Comparison of ENCODE assay signal across 16 cellular contexts in genomic region chr2:198890490-198890889, GRCh38.
DNase-seq lines count a peak whose midpoint lies in the region; ATAC-seq and TF ChIP-seq lines count a peak whose summit lies in the region.
"Had no signal": no experiment of that assay in that cellular context is flagged by ENCODE, and none has a peak within 500 bp of the region (broad histone marks: within the 10 kb centered on the region; RNA-seq: fewer than 3 reads in every experiment).

No MANE protein-coding gene starts in this region.

- H3K9ac ChIP-seq in OCI-LY3 (ENCODE audit: low read length): no peak overlapping the region

- no peak for TF ChIP-seq CTCF in OCI-LY3 (IDR thresholded peaks at IDR 0.05; ENCODE audit: low read depth, low read length)
- no peak for TF ChIP-seq CTCF in WTC11 (IDR thresholded peaks at IDR 0.05)

- no peaks in the 10 kb centered on the region for H3K9me3 ChIP-seq in OCI-LY3 (ENCODE audit: insufficient read depth, low read length)
- H3K9me3 ChIP-seq: psoas muscle had no signal

- no peak overlapping the region for H3K4me3 ChIP-seq in OCI-LY3 (ENCODE audit: low read length)
- H3K4me3 ChIP-seq: coronary artery, PC-9, psoas muscle had no signal

- no peaks in the 10 kb centered on the region for H3K27me3 ChIP-seq in OCI-LY3 (ENCODE audit: low read depth, low read length)

- H3K27ac Mint-ChIP-seq in WTC11: no peak overlapping the region
- H3K27ac Mint-ChIP-seq: B cell; T-helper 2 cell treated with Interferon-gamma antibody and Interleukin-4, amounts not matched to agents 5 μg/mL and 100 μg/mL, for 36 hours had no signal

- H2AFZ ChIP-seq in OCI-LY3 (ENCODE audit: low read depth, low read length): no peak overlapping the region
- H2AFZ ChIP-seq: PC-9 had no signal

- no peaks in the 10 kb centered on the region for H3K36me3 Mint-ChIP-seq in WTC11

- H3K79me2 ChIP-seq in OCI-LY3 (ENCODE audit: low read length): no peaks in the 10 kb centered on the region

- no peaks in the 10 kb centered on the region for H3K4me1 Mint-ChIP-seq in WTC11
- H3K4me1 Mint-ChIP-seq: B cell had no signal

- 0 out of 2 replicates have a peak overlapping the region, but pooled peaks have one; percentile 24 for H3K4me2 ChIP-seq in OCI-LY3 (ENCODE audit: low read length)
- H3K4me2 ChIP-seq: PC-9 had no signal

- CTCF ChIA-PET in WTC11 (lab: Charles Lee): no interaction called here

- DNase-seq in WTC11 (ENCODE audit: low spot score) (no peak), NCI-H2171 treated with DMSO at 0.1 percent for 48 hours (lab: John Stamatoyannopoulos, UW) (no peak), NCI-H510A treated with DMSO at 0.1 percent for 48 hours (lab: John Stamatoyannopoulos, UW) (no peak)
- DNase-seq in activated naive CD4-positive, alpha-beta T cell (lab: John Stamatoyannopoulos, UW): no peak
- DNase-seq: NCI-H2081; PC-9; psoas muscle; stimulated activated CD4-positive, alpha-beta T cell treated with anti-CD3 and anti-CD28 coated beads, Interleukin-2, amount 100 ng/mL, for 24 hours; stimulated activated naive CD4-positive, alpha-beta T cell had no signal

- no peak overlapping the region for H3K4me3 Mint-ChIP-seq in WTC11
- H3K4me3 Mint-ChIP-seq: B cell; T-helper 2 cell treated with Interferon-gamma antibody and Interleukin-4, amounts not matched to agents 5 μg/mL and 100 μg/mL, for 36 hours had no signal

- no peaks in the 10 kb centered on the region for H3K9me3 Mint-ChIP-seq in WTC11
- H3K9me3 Mint-ChIP-seq: T-helper 2 cell treated with Interferon-gamma antibody and Interleukin-4, amounts not matched to agents 5 μg/mL and 100 μg/mL, for 36 hours had no signal

- H3K4me1 ChIP-seq in OCI-LY3 (ENCODE audit: low read length): peaks cover 8% of the 10 kb centered on the region
- H3K4me1 ChIP-seq: psoas muscle had no signal

- peak; percentile 88 for ATAC-seq in GM18520 (IDR thresholded peaks at IDR 0.05; ENCODE audit: unreplicated experiment)
- peak; percentile 59 for ATAC-seq in GM21576 (IDR thresholded peaks at IDR 0.05; ENCODE audit: unreplicated experiment)
- ATAC-seq in HG03175 (IDR thresholded peaks at IDR 0.05; ENCODE audit: unreplicated experiment): peak; percentile 81
- ATAC-seq in WTC11: no peak
- ATAC-seq: psoas muscle had no signal

- H3K36me3 ChIP-seq in OCI-LY3 (replicated peaks; ENCODE audit: low read depth, low read length): no peaks in the 10 kb centered on the region

- no peaks in the 10 kb centered on the region for H3K27me3 Mint-ChIP-seq in WTC11 (ENCODE audit: low read depth)
- H3K27me3 Mint-ChIP-seq: B cell had no signal

- POLR2A ChIA-PET in WTC11 (lab: Charles Lee): no interaction called here

- no peak overlapping the region for H3K27ac ChIP-seq in OCI-LY3 (ENCODE audit: low read length)
- H3K27ac ChIP-seq: coronary artery, PC-9, psoas muscle had no signal

- H4K20me1 ChIP-seq in OCI-LY3 (ENCODE audit: insufficient read depth, low read length): no peaks in the 10 kb centered on the region

TF ChIP-seq in WTC11, 78 proteins besides CTCF, POLR2A, EP300 and RAD21 (continues in another document):
- TF ChIP-seq OVOL2 (CRISPR knock-in tag; IDR thresholded peaks at IDR 0.05; ENCODE audit: borderline replicate concordance): no peak
- TF ChIP-seq, protein P1, sequence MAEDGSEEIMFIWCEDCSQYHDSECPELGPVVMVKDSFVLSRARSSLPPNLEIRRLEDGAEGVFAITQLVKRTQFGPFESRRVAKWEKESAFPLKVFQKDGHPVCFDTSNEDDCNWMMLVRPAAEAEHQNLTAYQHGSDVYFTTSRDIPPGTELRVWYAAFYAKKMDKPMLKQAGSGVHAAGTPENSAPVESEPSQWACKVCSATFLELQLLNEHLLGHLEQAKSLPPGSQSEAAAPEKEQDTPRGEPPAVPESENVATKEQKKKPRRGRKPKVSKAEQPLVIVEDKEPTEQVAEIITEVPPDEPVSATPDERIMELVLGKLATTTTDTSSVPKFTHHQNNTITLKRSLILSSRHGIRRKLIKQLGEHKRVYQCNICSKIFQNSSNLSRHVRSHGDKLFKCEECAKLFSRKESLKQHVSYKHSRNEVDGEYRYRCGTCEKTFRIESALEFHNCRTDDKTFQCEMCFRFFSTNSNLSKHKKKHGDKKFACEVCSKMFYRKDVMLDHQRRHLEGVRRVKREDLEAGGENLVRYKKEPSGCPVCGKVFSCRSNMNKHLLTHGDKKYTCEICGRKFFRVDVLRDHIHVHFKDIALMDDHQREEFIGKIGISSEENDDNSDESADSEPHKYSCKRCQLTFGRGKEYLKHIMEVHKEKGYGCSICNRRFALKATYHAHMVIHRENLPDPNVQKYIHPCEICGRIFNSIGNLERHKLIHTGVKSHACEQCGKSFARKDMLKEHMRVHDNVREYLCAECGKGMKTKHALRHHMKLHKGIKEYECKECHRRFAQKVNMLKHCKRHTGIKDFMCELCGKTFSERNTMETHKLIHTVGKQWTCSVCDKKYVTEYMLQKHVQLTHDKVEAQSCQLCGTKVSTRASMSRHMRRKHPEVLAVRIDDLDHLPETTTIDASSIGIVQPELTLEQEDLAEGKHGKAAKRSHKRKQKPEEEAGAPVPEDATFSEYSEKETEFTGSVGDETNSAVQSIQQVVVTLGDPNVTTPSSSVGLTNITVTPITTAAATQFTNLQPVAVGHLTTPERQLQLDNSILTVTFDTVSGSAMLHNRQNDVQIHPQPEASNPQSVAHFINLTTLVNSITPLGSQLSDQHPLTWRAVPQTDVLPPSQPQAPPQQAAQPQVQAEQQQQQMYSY (CRISPR knock-in tag; IDR thresholded peaks at IDR 0.05): no peak
- TF ChIP-seq USF2 (CRISPR knock-in tag; IDR thresholded peaks at IDR 0.05): no peak
- TF ChIP-seq ZNF232 (CRISPR knock-in tag; IDR thresholded peaks at IDR 0.05): no peak
- no peak for TF ChIP-seq HMGA2 (CRISPR knock-in tag; IDR thresholded peaks at IDR 0.05)
- TF ChIP-seq NFE2L1 (CRISPR knock-in tag; IDR thresholded peaks at IDR 0.05): no peak
- TF ChIP-seq ARID4B (CRISPR knock-in tag; IDR thresholded peaks at IDR 0.05; ENCODE audit: borderline replicate concordance): no peak
- no peak for TF ChIP-seq HMGXB4 (CRISPR knock-in tag; IDR thresholded peaks at IDR 0.05)
- no peak for TF ChIP-seq FOXK1 (CRISPR knock-in tag; IDR thresholded peaks at IDR 0.05)
- TF ChIP-seq ZMAT4 (CRISPR knock-in tag; IDR thresholded peaks at IDR 0.05): no peak
